ENCODE assay signal across 31 cellular contexts in the genomic region with DNA sequence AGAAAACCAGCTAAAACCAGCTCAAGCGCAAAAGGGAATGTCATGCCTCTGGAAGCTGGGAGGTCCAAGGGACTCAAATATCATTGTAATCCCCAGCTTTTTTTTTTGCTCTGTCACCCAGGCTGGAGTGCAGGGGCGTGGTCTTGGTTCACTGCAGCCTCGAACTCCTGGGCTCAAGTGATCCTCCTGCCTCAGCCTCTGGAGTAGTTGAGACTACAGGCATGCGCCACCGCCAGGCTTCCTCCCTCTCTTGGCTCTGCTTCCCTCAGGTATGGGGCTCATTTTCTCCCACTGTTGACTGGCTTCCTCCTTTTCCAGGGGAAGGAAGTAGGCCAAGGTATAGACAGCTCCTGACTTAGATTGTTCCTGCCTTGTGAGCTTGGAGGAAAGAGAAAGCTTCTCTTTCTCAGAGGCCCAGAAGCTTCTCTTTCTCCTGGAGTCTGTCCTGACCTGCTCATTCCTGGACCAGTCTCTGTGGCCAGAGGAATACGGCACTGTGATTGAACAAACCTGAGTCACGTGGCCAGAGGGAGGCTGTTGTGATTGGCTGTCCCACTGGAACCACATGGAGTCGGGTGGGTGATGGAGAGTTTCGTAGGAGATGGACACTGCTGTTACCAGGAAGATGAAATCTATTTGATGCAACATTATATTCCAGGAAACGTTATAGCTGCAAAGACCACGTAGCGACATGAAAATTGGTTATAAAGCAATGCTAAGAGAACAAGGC. TPM values are rescaled to one million over a fixed set of nuclear protein-coding genes. Genes with fewer than 3 reads are reported as not detected.
DNase-seq lines count a peak whose midpoint lies in the region; ATAC-seq and TF ChIP-seq lines count a peak whose summit lies in the region.
"Had no signal": no experiment of that assay in that cellular context is flagged by ENCODE, and none has a peak within 500 bp of the region (broad histone marks: within the 10 kb centered on the region; RNA-seq: fewer than 3 reads in every experiment).

No MANE protein-coding gene starts in this region.

- H3K27me3 ChIP-seq in GM23338 (ENCODE audit: insufficient read depth), result no peaks in the 10 kb centered on the region
- H3K27me3 ChIP-seq in MG63, result no peaks in the 10 kb centered on the region
- H3K27me3 ChIP-seq: BLaER1, SJSA1, tibial nerve had no signal

- H3K36me3 Mint-ChIP-seq in GM23338 (ENCODE audit: low read depth) (no peaks in the 10 kb centered on the region), WTC11 (no peaks in the 10 kb centered on the region)
- no peaks in the 10 kb centered on the region for H3K36me3 Mint-ChIP-seq in activated T-helper 2 cell treated with anti-CD3 and anti-CD28 coated beads, Interferon-gamma antibody, Interleukin-2, Interleukin-4, amounts not matched to agents 10 μg/mL and 5 μg/mL and 100 μg/mL, durations not matched to agents 14 hours and 24 hours and 36 hours (ENCODE audit: low read depth)
- H3K36me3 Mint-ChIP-seq: activated CD4-positive, alpha-beta memory T cell treated with anti-CD3 and anti-CD28 coated beads for 36 hours; activated naive CD4-positive, alpha-beta T cell treated with anti-CD3 and anti-CD28 coated beads, Interleukin-2, amount 50 U/mL, for 72 hours; natural killer cell had no signal

- H3K9me3 Mint-ChIP-seq in GM23338, result no peaks in the 10 kb centered on the region
- peaks cover 4% of the 10 kb centered on the region; the same call in 1 of the 2 replicates for H3K9me3 Mint-ChIP-seq in WTC11
- no peaks in the 10 kb centered on the region for H3K9me3 Mint-ChIP-seq in activated T-helper 2 cell treated with anti-CD3 and anti-CD28 coated beads, Interferon-gamma antibody, Interleukin-2, Interleukin-4, amounts not matched to agents 10 μg/mL and 5 μg/mL and 100 μg/mL, durations not matched to agents 14 hours and 24 hours and 36 hours
- H3K9me3 Mint-ChIP-seq: activated CD4-positive, alpha-beta memory T cell treated with anti-CD3 and anti-CD28 coated beads for 36 hours; activated naive CD4-positive, alpha-beta T cell treated with anti-CD3 and anti-CD28 coated beads, Interleukin-2, amount 50 U/mL, for 72 hours; HFFc6; natural killer cell; T-helper 1 cell treated with Interleukin-12 subunit alpha and Interleukin-12 subunit beta and Interleukin-4 antibody, amounts not matched to agents 30 μg/mL and 1 μg/mL, for 36 hours had no signal

- H3K27me3 Mint-ChIP-seq in GM23338 (ENCODE audit: insufficient read depth, low read depth, poor library complexity) (peaks cover 7% of the 10 kb centered on the region), WTC11 (ENCODE audit: low read depth) (no peaks in the 10 kb centered on the region)
- no peaks in the 10 kb centered on the region for H3K27me3 Mint-ChIP-seq in activated T-helper 2 cell treated with anti-CD3 and anti-CD28 coated beads, Interferon-gamma antibody, Interleukin-2, Interleukin-4, amounts not matched to agents 10 μg/mL and 5 μg/mL and 100 μg/mL, durations not matched to agents 14 hours and 24 hours and 36 hours (ENCODE audit: low read depth)
- H3K27me3 Mint-ChIP-seq: activated CD4-positive, alpha-beta memory T cell treated with anti-CD3 and anti-CD28 coated beads for 36 hours had no signal

- no peaks in the 10 kb centered on the region for H3K9me2 ChIP-seq in GM23338 (ENCODE audit: insufficient read depth)

- H3K4me3 Mint-ChIP-seq in GM23338 (no peak overlapping the region), WTC11 (no peak overlapping the region)
- no peak overlapping the region for H3K4me3 Mint-ChIP-seq in activated T-helper 2 cell treated with anti-CD3 and anti-CD28 coated beads, Interferon-gamma antibody, Interleukin-2, Interleukin-4, amounts not matched to agents 10 μg/mL and 5 μg/mL and 100 μg/mL, durations not matched to agents 14 hours and 24 hours and 36 hours (ENCODE audit: low read depth)
- H3K4me3 Mint-ChIP-seq: activated CD4-positive, alpha-beta memory T cell treated with anti-CD3 and anti-CD28 coated beads for 36 hours; HFFc6; natural killer cell; T-helper 1 cell treated with Interleukin-12 subunit alpha and Interleukin-12 subunit beta and Interleukin-4 antibody, amounts not matched to agents 30 μg/mL and 1 μg/mL, for 36 hours had no signal

- H3K27ac Mint-ChIP-seq in GM23338 (no peak overlapping the region), WTC11 (peak overlapping the region; percentile 54; the same call in 1 of the 2 replicates)
- H3K27ac Mint-ChIP-seq in activated T-helper 2 cell treated with anti-CD3 and anti-CD28 coated beads, Interferon-gamma antibody, Interleukin-2, Interleukin-4, amounts not matched to agents 10 μg/mL and 5 μg/mL and 100 μg/mL, durations not matched to agents 14 hours and 24 hours and 36 hours, result no peak overlapping the region
- H3K27ac Mint-ChIP-seq: activated CD4-positive, alpha-beta memory T cell treated with anti-CD3 and anti-CD28 coated beads for 36 hours; activated naive CD4-positive, alpha-beta T cell treated with anti-CD3 and anti-CD28 coated beads, Interleukin-2, amount 50 U/mL, for 72 hours; HFFc6; natural killer cell; T-helper 1 cell treated with Interleukin-12 subunit alpha and Interleukin-12 subunit beta and Interleukin-4 antibody, amounts not matched to agents 30 μg/mL and 1 μg/mL, for 36 hours had no signal

- H3K36me3 ChIP-seq in GM23338 (ENCODE audit: insufficient read depth) (no peaks in the 10 kb centered on the region), MG63 (no peaks in the 10 kb centered on the region)
- H3K36me3 ChIP-seq: BLaER1, lower lobe of right lung, SJSA1, tibial nerve had no signal

- CTCF ChIA-PET in WTC11 (lab: Charles Lee), result no interaction called here

- no peak overlapping the region for H2AFZ ChIP-seq in GM23338

- no peaks in the 10 kb centered on the region for H3K9me3 ChIP-seq in MG63
- H3K9me3 ChIP-seq: BLaER1, lower lobe of right lung, SJSA1, tibial nerve had no signal

- ATAC-seq in GM23338 (peak; percentile 40), WTC11 (peak; percentile 65), GM18519 (IDR thresholded peaks at IDR 0.05; ENCODE audit: low FRiP score, unreplicated experiment) (no peak)
- ATAC-seq in stimulated activated naive CD8-positive, alpha-beta T cell treated with anti-CD3 and anti-CD28 coated beads, Interleukin-15, Interleukin-2, amounts not matched to agents 100 U/mL and 50 U/mL, for 24 hours, result no peak
- ATAC-seq: activated naive CD4-positive, alpha-beta T cell treated with anti-CD3 and anti-CD28 coated beads, Interleukin-2, amount 50 U/mL, for 72 hours; lower lobe of right lung; natural killer cell had no signal

- no peaks in the 10 kb centered on the region for H4K20me1 ChIP-seq in GM23338 (replicated peaks; ENCODE audit: insufficient read depth)
- H4K20me1 ChIP-seq: BLaER1 had no signal

- 0 out of 2 replicates have a peak, but pooled peaks cover 4% of the 10 kb centered on the region for H3F3A ChIP-seq in GM23338 (replicated peaks; ENCODE audit: low read depth)

- H3K27ac ChIP-seq in GM23338 (ENCODE audit: low read depth), result no peak overlapping the region
- H3K27ac ChIP-seq: BLaER1, epithelial cell of prostate, lower lobe of right lung, SJSA1, tibial nerve had no signal

- H3K4me2 ChIP-seq in GM23338, result no peak overlapping the region
- H3K4me2 ChIP-seq: BLaER1 had no signal

- no peaks in the 10 kb centered on the region for H3K79me2 ChIP-seq in GM23338 (replicated peaks; ENCODE audit: insufficient read depth)

- TF ChIP-seq CTCF in GM23338 (conservative IDR thresholded peaks at IDR 0.05; ENCODE audit: low read depth in 2 of 2), result no peak
- no peak for TF ChIP-seq CTCF in WTC11 (IDR thresholded peaks at IDR 0.05)

- peak; percentile 34 for DNase-seq in GM23338 (ENCODE audit: low spot score)
- peak; percentile 24 for DNase-seq in MG63
- no peak for DNase-seq in WTC11 (ENCODE audit: low spot score)
- peak; percentile 77 for DNase-seq in left kidney (ENCODE audit: low read depth, low spot score)
- DNase-seq in stimulated activated naive CD8-positive, alpha-beta T cell treated with anti-CD3 and anti-CD28 coated beads, Interleukin-15, Interleukin-2, amounts not matched to agents 100 U/mL and 50 U/mL, for 24 hours, result no peak
- DNase-seq in activated T-helper 2 cell treated with anti-CD3 and anti-CD28 coated beads, Interferon-gamma antibody, Interleukin-2, Interleukin-4, amounts not matched to agents 10 μg/mL and 5 μg/mL and 100 μg/mL, durations not matched to agents 14 hours and 24 hours and 36 hours (ENCODE audit: low spot score), result no peak
- DNase-seq: activated CD4-positive, alpha-beta memory T cell treated with anti-CD3 and anti-CD28 coated beads for 36 hours; activated CD4-positive, alpha-beta T cell treated with anti-CD3 and anti-CD28 coated beads for 1 hour; anterior cingulate cortex; effector CD4-positive, alpha-beta T cell; HFFc6; hippocampal formation; KG1; lower lobe of right lung; natural killer cell; NCI-H1436 treated with DMSO at 0.1 percent for 48 hours; RPMI8226; stimulated activated CD4-positive, alpha-beta T cell treated with anti-CD3 and anti-CD28 coated beads, Interleukin-4, amount 100 ng/mL, for 1 hour had no signal

- H3K4me1 ChIP-seq in GM23338 (ENCODE audit: insufficient read depth), result no peaks in the 10 kb centered on the region
- H3K4me1 ChIP-seq: BLaER1, lower lobe of right lung, SJSA1, tibial nerve had no signal

- H3K4me3 ChIP-seq in GM23338 (no peak overlapping the region), MG63 (no peak overlapping the region)
- H3K4me3 ChIP-seq: BLaER1, lower lobe of right lung, SJSA1, tibial nerve had no signal

- intact Hi-C loops in activated T-helper 2 cell treated with anti-CD3 and anti-CD28 coated beads, Interferon-gamma antibody, Interleukin-2, Interleukin-4, amounts not matched to agents 10 μg/mL and 5 μg/mL and 100 μg/mL, durations not matched to agents 14 hours and 24 hours and 36 hours (cut with micrococcal nuclease), result loop anchor here (10.0 kb wide), 1 partner anchor 220 kb away; the partner anchor contains the start of gene ALOX12B

- POLR2A ChIA-PET in WTC11 (lab: Charles Lee), result no interaction called here

- H3K4me1 Mint-ChIP-seq in GM23338 (peaks cover 3% of the 10 kb centered on the region; the same call in 1 of the 3 replicates), WTC11 (peaks cover 6% of the 10 kb centered on the region; the same call in 1 of the 2 replicates)
- peaks cover 4% of the 10 kb centered on the region for H3K4me1 Mint-ChIP-seq in activated T-helper 2 cell treated with anti-CD3 and anti-CD28 coated beads, Interferon-gamma antibody, Interleukin-2, Interleukin-4, amounts not matched to agents 10 μg/mL and 5 μg/mL and 100 μg/mL, durations not matched to agents 14 hours and 24 hours and 36 hours (ENCODE audit: low read depth)

RNA-seq across cellular contexts. Expression of gene ARHGEF15, which starts 5.7 kb away (rescaled TPM):
- 0.43 and 0.52 TPM in 2 replicates for total RNA-seq in GM23338 (2014; rRNA removed; shearing (Covaris generic))
- polyA plus RNA-seq in GM23338 (2016; fragmentation: Nextera tagmentation; extraction: Ambion mirVana), result 0.26 and 0.50 TPM in 2 replicates
- not detected in 2 replicates for total RNA-seq in MG63 (2014; rRNA removed; shearing (Covaris generic); ENCODE audit: low replicate concordance)
- total RNA-seq in WTC11 (2021), result 1.5 to 2.8 TPM (median 1.8 TPM) in 3 replicates
- total RNA-seq in activated T-helper 2 cell treated with anti-CD3 and anti-CD28 coated beads, Interferon-gamma antibody, Interleukin-2, Interleukin-4, amounts not matched to agents 10 μg/mL and 5 μg/mL and 100 μg/mL, durations not matched to agents 14 hours and 24 hours and 36 hours, result not detected in 2 replicates
- total RNA-seq: activated CD4-positive, alpha-beta memory T cell treated with anti-CD3 and anti-CD28 coated beads for 36 hours; activated naive CD4-positive, alpha-beta T cell treated with anti-CD3 and anti-CD28 coated beads, Interleukin-2, amount 50 U/mL, for 72 hours; bronchial epithelial cell; HFFc6; HT-29; mononuclear cell; natural killer cell; SJSA1 had no signal
- polyA plus RNA-seq: AG04450 had no signal

RNA-seq across cellular contexts. Expression of gene SLC25A35, which starts 9.1 kb away (rescaled TPM):
- total RNA-seq in GM23338 (2014; rRNA removed; shearing (Covaris generic)), result 2.3 and 4.7 TPM in 2 replicates
- polyA plus RNA-seq in GM23338 (2016; fragmentation: Nextera tagmentation; extraction: Ambion mirVana), result 3.2 and 3.6 TPM in 2 replicates
- total RNA-seq in MG63 (2014; rRNA removed; shearing (Covaris generic); ENCODE audit: low replicate concordance), result 1.0 TPM in 1 of 2 replicates, not detected in the other
- total RNA-seq in WTC11 (2021), result 4.5 to 7.6 TPM (median 5.4 TPM) in 3 replicates
- 6.8 and 7.4 TPM in 2 replicates for total RNA-seq in activated T-helper 2 cell treated with anti-CD3 and anti-CD28 coated beads, Interferon-gamma antibody, Interleukin-2, Interleukin-4, amounts not matched to agents 10 μg/mL and 5 μg/mL and 100 μg/mL, durations not matched to agents 14 hours and 24 hours and 36 hours

RNA-seq across cellular contexts. Expression of gene RANGRF, which starts 15.9 kb away (rescaled TPM):
- 11.2 and 15.8 TPM in 2 replicates for total RNA-seq in GM23338 (2014; rRNA removed; shearing (Covaris generic))
- 52.4 and 53.7 TPM in 2 replicates for polyA plus RNA-seq in GM23338 (2016; fragmentation: Nextera tagmentation; extraction: Ambion mirVana)
- 22.1 and 22.3 TPM in 2 replicates for total RNA-seq in MG63 (2014; rRNA removed; shearing (Covaris generic); ENCODE audit: low replicate concordance)
- total RNA-seq in WTC11 (2021), result 32.7 to 36.8 TPM (median 34.6 TPM) in 3 replicates
- 61.4 and 64.1 TPM in 2 replicates for total RNA-seq in activated T-helper 2 cell treated with anti-CD3 and anti-CD28 coated beads, Interferon-gamma antibody, Interleukin-2, Interleukin-4, amounts not matched to agents 10 μg/mL and 5 μg/mL and 100 μg/mL, durations not matched to agents 14 hours and 24 hours and 36 hours

RNA-seq across cellular contexts. Expression of gene ODF4, which starts 35.3 kb away (rescaled TPM):
- not detected in 2 replicates for total RNA-seq in GM23338 (2014; rRNA removed; shearing (Covaris generic))
- polyA plus RNA-seq in GM23338 (2016; fragmentation: Nextera tagmentation; extraction: Ambion mirVana), result not detected in 2 replicates
- total RNA-seq in MG63 (2014; rRNA removed; shearing (Covaris generic); ENCODE audit: low replicate concordance), result not detected in 2 replicates
- not detected in 3 replicates for total RNA-seq in WTC11 (2021)
- total RNA-seq in activated T-helper 2 cell treated with anti-CD3 and anti-CD28 coated beads, Interferon-gamma antibody, Interleukin-2, Interleukin-4, amounts not matched to agents 10 μg/mL and 5 μg/mL and 100 μg/mL, durations not matched to agents 14 hours and 24 hours and 36 hours, result not detected in 2 replicates
- total RNA-seq: activated CD4-positive, alpha-beta memory T cell treated with anti-CD3 and anti-CD28 coated beads for 36 hours; activated naive CD4-positive, alpha-beta T cell treated with anti-CD3 and anti-CD28 coated beads, Interleukin-2, amount 50 U/mL, for 72 hours; bronchial epithelial cell; HFFc6; HT-29; lower lobe of right lung; mononuclear cell; natural killer cell; omental fat pad; pulmonary artery endothelial cell; SJSA1; tibial nerve had no signal
- polyA plus RNA-seq: AG04450 had no signal

RNA-seq across cellular contexts. Expression of gene PFAS, which starts 55.3 kb away (rescaled TPM):
- total RNA-seq in GM23338 (2014; rRNA removed; shearing (Covaris generic)), result 140 and 168 TPM in 2 replicates
- 96.1 and 106 TPM in 2 replicates for polyA plus RNA-seq in GM23338 (2016; fragmentation: Nextera tagmentation; extraction: Ambion mirVana)
- 72.8 and 82.7 TPM in 2 replicates for total RNA-seq in MG63 (2014; rRNA removed; shearing (Covaris generic); ENCODE audit: low replicate concordance)
- 229 to 246 TPM (median 229 TPM) in 3 replicates for total RNA-seq in WTC11 (2021)
- total RNA-seq in activated T-helper 2 cell treated with anti-CD3 and anti-CD28 coated beads, Interferon-gamma antibody, Interleukin-2, Interleukin-4, amounts not matched to agents 10 μg/mL and 5 μg/mL and 100 μg/mL, durations not matched to agents 14 hours and 24 hours and 36 hours, result 165 and 174 TPM in 2 replicates

Comparison
In these comparisons a context has a peak if more than half of its experiments do, and no peak if none do; other contexts are left out.
1. ATAC-seq: peak in GM23338 (single experiment) and WTC11 (single experiment); none in GM18519 (single experiment) and stimulated activated naive CD8-positive, alpha-beta T cell treated with anti-CD3 and anti-CD28 coated beads, Interleukin-15, Interleukin-2, amounts not matched to agents 100 U/mL and 50 U/mL, for 24 hours (single experiment).
2. DNase-seq: peak in GM23338 (single experiment), MG63 (single experiment) and left kidney (single experiment); none in WTC11 (single experiment), stimulated activated naive CD8-positive, alpha-beta T cell treated with anti-CD3 and anti-CD28 coated beads, Interleukin-15, Interleukin-2, amounts not matched to agents 100 U/mL and 50 U/mL, for 24 hours (single experiment) and activated T-helper 2 cell treated with anti-CD3 and anti-CD28 coated beads, Interferon-gamma antibody, Interleukin-2, Interleukin-4, amounts not matched to agents 10 μg/mL and 5 μg/mL and 100 μg/mL, durations not matched to agents 14 hours and 24 hours and 36 hours (single experiment).